16 cellular contexts compared by ENCODE assay signal in the genomic region with DNA sequence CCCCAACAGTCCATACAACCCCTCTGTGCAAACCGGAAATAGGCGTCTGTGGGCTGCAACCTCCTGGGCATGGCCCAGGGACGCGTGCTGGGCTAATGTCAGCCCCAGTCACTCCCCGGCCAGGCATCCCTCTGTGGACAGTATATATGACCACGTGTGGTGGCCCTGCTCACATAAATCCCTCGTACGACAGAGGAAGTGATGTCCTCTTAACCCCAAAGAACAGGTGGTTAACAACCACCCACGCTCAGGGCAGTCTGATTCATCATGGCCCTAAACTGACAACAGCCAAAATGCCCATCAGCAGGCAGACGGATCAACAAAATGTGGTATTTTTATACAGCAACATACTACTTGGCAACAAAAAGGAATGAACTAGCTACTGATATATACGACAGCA. TPM values are rescaled to one million over a fixed set of nuclear protein-coding genes. Genes with fewer than 3 reads are reported as not detected.
DNase-seq lines count a peak whose midpoint lies in the region; ATAC-seq and TF ChIP-seq lines count a peak whose summit lies in the region.
"Had no signal": no experiment of that assay in that cellular context is flagged by ENCODE, and none has a peak within 500 bp of the region (broad histone marks: within the 10 kb centered on the region; RNA-seq: fewer than 3 reads in every experiment).

No MANE protein-coding gene starts in this region.

- H3K9me3 Mint-ChIP-seq in activated T-cell treated with anti-CD3 and anti-CD28 coated beads, Interleukin-2, amount 50 U/mL, for 24 hours, result no peaks in the 10 kb centered on the region
- no peaks in the 10 kb centered on the region for H3K9me3 Mint-ChIP-seq in CD8-positive, alpha-beta T cell
- H3K9me3 Mint-ChIP-seq: activated CD4-positive, alpha-beta T cell treated with anti-CD3 and anti-CD28 coated beads, Interleukin-2, amount 10 ng/mL, durations not matched to agents 7 days and 5 days; H9 had no signal

- H3K4me1 Mint-ChIP-seq in activated T-cell treated with anti-CD3 and anti-CD28 coated beads, Interleukin-2, amount 50 U/mL, for 24 hours (ENCODE audit: low read depth), result peaks cover 5% of the 10 kb centered on the region
- H3K4me1 Mint-ChIP-seq in CD8-positive, alpha-beta T cell (ENCODE audit: low read depth), result no peaks in the 10 kb centered on the region
- H3K4me1 Mint-ChIP-seq: activated CD4-positive, alpha-beta T cell treated with anti-CD3 and anti-CD28 coated beads, Interleukin-2, amount 10 ng/mL, durations not matched to agents 7 days and 5 days had no signal

- TF ChIP-seq CTCF in kidney epithelial cell (IDR thresholded peaks at IDR 0.05; ENCODE audit: insufficient read depth, low read length, poor library complexity, severe bottlenecking), result no peak
- TF ChIP-seq CTCF in CD8-positive, alpha-beta T cell (IDR thresholded peaks at IDR 0.05), result no peak

- H3K27ac ChIP-seq in CD8-positive, alpha-beta T cell (ENCODE audit: low read depth, low read length), result no peak overlapping the region
- H3K27ac ChIP-seq: skin epidermis had no signal

- intact Hi-C loops in CD8-positive, alpha-beta T cell (cut with DNase I, micrococcal nuclease), result loop anchor here in 1 of 2 experiments (10.0 kb wide), 1 partner anchor 1176 kb away; no protein-coding TSS in a partner anchor

- H3K9me3 ChIP-seq in CD8-positive, alpha-beta T cell (ENCODE audit: low read length), result no peaks in the 10 kb centered on the region

- H3K36me3 Mint-ChIP-seq in activated T-cell treated with anti-CD3 and anti-CD28 coated beads, Interleukin-2, amount 50 U/mL, for 24 hours (ENCODE audit: low read depth), result peaks cover 96% of the 10 kb centered on the region
- H3K36me3 Mint-ChIP-seq in CD8-positive, alpha-beta T cell, result peaks cover 92% of the 10 kb centered on the region

- no peak for DNase-seq in activated T-cell treated with anti-CD3 and anti-CD28 coated beads, Interleukin-2, amount 50 U/mL, for 24 hours
- no peak for DNase-seq in activated T-cell treated with anti-CD3 and anti-CD28 coated beads, Interleukin-2, amount 50 U/mL, for 48 hours
- peak; percentile 83 for DNase-seq in SW480 (ENCODE audit: low spot score)
- peak; percentile 37 for DNase-seq in kidney epithelial cell (ENCODE audit: low read depth)
- no peak for DNase-seq in stimulated activated naive CD8-positive, alpha-beta T cell treated with anti-CD3 and anti-CD28 coated beads, Interleukin-15, Interleukin-2, amounts not matched to agents 100 U/mL and 50 U/mL, for 24 hours
- no peak for DNase-seq in stimulated activated naive CD4-positive, alpha-beta T cell (lab: John Stamatoyannopoulos, UW)
- no peak for DNase-seq in NCI-H2196 treated with DMSO at 0.1 percent for 48 hours (lab: John Stamatoyannopoulos, UW; ENCODE audit: unreplicated experiment)
- no peak for DNase-seq in CD8-positive, alpha-beta T cell
- DNase-seq: activated CD4-positive, alpha-beta T cell treated with anti-CD3 and anti-CD28 coated beads, Interleukin-2, amount 10 ng/mL, durations not matched to agents 7 days and 5 days; activated effector memory CD4-positive, alpha-beta T cell treated with Interleukin-2 at 50 U/mL for 16 hours; H9; NCI-H187; NCI-H526 treated with DMSO at 0.1 percent for 48 hours; nucleus accumbens had no signal

- H3K27ac Mint-ChIP-seq in activated T-cell treated with anti-CD3 and anti-CD28 coated beads, Interleukin-2, amount 50 U/mL, for 24 hours, result peak overlapping the region; percentile 73
- H3K27ac Mint-ChIP-seq in CD8-positive, alpha-beta T cell, result no peak overlapping the region
- H3K27ac Mint-ChIP-seq: activated CD4-positive, alpha-beta T cell treated with anti-CD3 and anti-CD28 coated beads, Interleukin-2, amount 10 ng/mL, durations not matched to agents 7 days and 5 days; H9 had no signal

- no peaks in the 10 kb centered on the region for H3K27me3 Mint-ChIP-seq in activated T-cell treated with anti-CD3 and anti-CD28 coated beads, Interleukin-2, amount 50 U/mL, for 24 hours
- H3K27me3 Mint-ChIP-seq in CD8-positive, alpha-beta T cell (ENCODE audit: low read depth), result no peaks in the 10 kb centered on the region
- H3K27me3 Mint-ChIP-seq: activated CD4-positive, alpha-beta T cell treated with anti-CD3 and anti-CD28 coated beads, Interleukin-2, amount 10 ng/mL, durations not matched to agents 7 days and 5 days had no signal

- peak; percentile 53 for ATAC-seq in stimulated activated naive CD8-positive, alpha-beta T cell treated with anti-CD3 and anti-CD28 coated beads, Interleukin-15, Interleukin-2, amounts not matched to agents 100 U/mL and 50 U/mL, for 24 hours
- no peak for ATAC-seq in CD8-positive, alpha-beta T cell

- no peak overlapping the region for H3K4me3 Mint-ChIP-seq in activated T-cell treated with anti-CD3 and anti-CD28 coated beads, Interleukin-2, amount 50 U/mL, for 24 hours
- H3K4me3 Mint-ChIP-seq in CD8-positive, alpha-beta T cell, result no peak overlapping the region
- H3K4me3 Mint-ChIP-seq: activated CD4-positive, alpha-beta T cell treated with anti-CD3 and anti-CD28 coated beads, Interleukin-2, amount 10 ng/mL, durations not matched to agents 7 days and 5 days; H9 had no signal

- POLR2A ChIA-PET in CD8-positive, alpha-beta T cell (lab: Charles Lee), result no interaction called here

- no peaks in the 10 kb centered on the region for H3K4me1 ChIP-seq in CD8-positive, alpha-beta T cell (ENCODE audit: insufficient read depth, low read length)

- H3K4me3 ChIP-seq in kidney epithelial cell (ENCODE audit: low read depth, low read length), result no peak overlapping the region
- no peak overlapping the region for H3K4me3 ChIP-seq in CD8-positive, alpha-beta T cell (ENCODE audit: low read depth, low read length)
- H3K4me3 ChIP-seq: cardiac muscle cell, skin epidermis had no signal

- H3K36me3 ChIP-seq in kidney epithelial cell (ENCODE audit: control insufficient read depth, insufficient read depth, low read length), result peaks cover 5% of the 10 kb centered on the region
- peaks cover 43% of the 10 kb centered on the region for H3K36me3 ChIP-seq in CD8-positive, alpha-beta T cell (ENCODE audit: insufficient read depth, low read length)
- H3K36me3 ChIP-seq: cardiac muscle cell had no signal

- CTCF ChIA-PET in CD8-positive, alpha-beta T cell (lab: Charles Lee), result interaction anchor here (1.1 to 2.6 kb wide), 3 partner anchors 16 to 129 kb away, joined by 3 to 12 read pairs (median 8); no protein-coding TSS in a partner anchor

- H3K27me3 ChIP-seq in kidney epithelial cell (ENCODE audit: control insufficient read depth, insufficient read depth, low read length), result no peaks in the 10 kb centered on the region
- H3K27me3 ChIP-seq in CD8-positive, alpha-beta T cell (ENCODE audit: insufficient read depth, low read length), result no peaks in the 10 kb centered on the region
- H3K27me3 ChIP-seq: cardiac muscle cell had no signal

RNA-seq across cellular contexts. Expression of a gene that starts 51.1 kb away (rescaled TPM):
- total RNA-seq in kidney epithelial cell, result 181 and 185 TPM in 2 replicates
- 10 to 100 TPM; 55.0 to 56.0 TPM for total RNA-seq in CD8-positive, alpha-beta T cell

Comparison
In these comparisons a context has a peak if more than half of its experiments do, and no peak if none do; other contexts are left out.
1. DNase-seq: peak in SW480 (single experiment) and kidney epithelial cell (single experiment); none in activated T-cell treated with anti-CD3 and anti-CD28 coated beads, Interleukin-2, amount 50 U/mL, for 24 hours (single experiment), activated T-cell treated with anti-CD3 and anti-CD28 coated beads, Interleukin-2, amount 50 U/mL, for 48 hours (0 of 2), stimulated activated naive CD8-positive, alpha-beta T cell treated with anti-CD3 and anti-CD28 coated beads, Interleukin-15, Interleukin-2, amounts not matched to agents 100 U/mL and 50 U/mL, for 24 hours (single experiment), stimulated activated naive CD4-positive, alpha-beta T cell (0 of 6), NCI-H2196 treated with DMSO at 0.1 percent for 48 hours (single experiment) and CD8-positive, alpha-beta T cell (0 of 7).